In genomic region chr14:22887990-22888378, GRCh38 we compare ENCODE assay signal across 8 cellular contexts. TPM values are rescaled to one million over a fixed set of nuclear protein-coding genes. Genes with fewer than 3 reads are reported as not detected.
DNase-seq lines count a peak whose midpoint lies in the region; ATAC-seq, FAIRE-seq and TF ChIP-seq lines count a peak whose summit lies in the region.

No MANE protein-coding gene starts in this region.

- peak; percentile 43 for ATAC-seq in GM19452 (IDR thresholded peaks at IDR 0.05; ENCODE audit: unreplicated experiment)

- no peak for FAIRE-seq in RCC 7860 (lab: Jason Lieb, UNC)

- no peaks in the 10 kb centered on the region for H3K9me3 ChIP-seq in BLaER1
- no peaks in the 10 kb centered on the region for H3K9me3 ChIP-seq in HUES6 (ENCODE audit: control insufficient read depth, insufficient read depth, low read depth, low read length)
- H3K9me3 ChIP-seq in mesodermal cell (ENCODE audit: control insufficient read depth, low read length): no peaks in the 10 kb centered on the region
- H3K9me3 ChIP-seq in uterus: no peaks in the 10 kb centered on the region

- H3K4me1 ChIP-seq in BLaER1 (peaks cover 76% of the 10 kb centered on the region), HUES6 (ENCODE audit: control insufficient read depth, insufficient read depth, low read length) (peaks cover 21% of the 10 kb centered on the region), mesodermal cell (ENCODE audit: control insufficient read depth, insufficient read depth, low read length, poor library complexity, severe bottlenecking) (peaks cover 2% of the 10 kb centered on the region), uterus (no peaks in the 10 kb centered on the region)

- H3K4me2 ChIP-seq in BLaER1: peak overlapping the region; percentile 85

- H3K36me3 ChIP-seq in BLaER1: no peaks in the 10 kb centered on the region
- H3K36me3 ChIP-seq in HUES6 (ENCODE audit: control insufficient read depth, insufficient read depth, low read length): no peaks in the 10 kb centered on the region
- no peaks in the 10 kb centered on the region for H3K36me3 ChIP-seq in mesodermal cell (ENCODE audit: control insufficient read depth, insufficient read depth, low read length)
- H3K36me3 ChIP-seq in uterus: no peaks in the 10 kb centered on the region

- no peaks in the 10 kb centered on the region for H3K36me3 Mint-ChIP-seq in activated T-helper 2 cell treated with anti-CD3 and anti-CD28 coated beads, Interferon-gamma antibody, Interleukin-2, Interleukin-4, amounts not matched to agents 10 μg/mL and 5 μg/mL and 100 μg/mL, durations not matched to agents 14 hours and 24 hours and 36 hours (ENCODE audit: low read depth)

- no peak for TF ChIP-seq CTCF in uterus (IDR thresholded peaks at IDR 0.05)

- no peaks in the 10 kb centered on the region for H3K9me3 Mint-ChIP-seq in activated T-helper 2 cell treated with anti-CD3 and anti-CD28 coated beads, Interferon-gamma antibody, Interleukin-2, Interleukin-4, amounts not matched to agents 10 μg/mL and 5 μg/mL and 100 μg/mL, durations not matched to agents 14 hours and 24 hours and 36 hours

- peaks cover 7% of the 10 kb centered on the region for H3K27me3 Mint-ChIP-seq in activated T-helper 2 cell treated with anti-CD3 and anti-CD28 coated beads, Interferon-gamma antibody, Interleukin-2, Interleukin-4, amounts not matched to agents 10 μg/mL and 5 μg/mL and 100 μg/mL, durations not matched to agents 14 hours and 24 hours and 36 hours (ENCODE audit: low read depth)

- WGBS in mesodermal cell (ENCODE audit: insufficient coverage in 2 of 2), 2 experiments: 89 to 91% methylated on average over 5 of the region's 5 CpGs

- H3K4me3 Mint-ChIP-seq in activated T-helper 2 cell treated with anti-CD3 and anti-CD28 coated beads, Interferon-gamma antibody, Interleukin-2, Interleukin-4, amounts not matched to agents 10 μg/mL and 5 μg/mL and 100 μg/mL, durations not matched to agents 14 hours and 24 hours and 36 hours (ENCODE audit: low read depth): peak overlapping the region; percentile 80

- peaks cover 26% of the 10 kb centered on the region for H3K4me1 Mint-ChIP-seq in activated T-helper 2 cell treated with anti-CD3 and anti-CD28 coated beads, Interferon-gamma antibody, Interleukin-2, Interleukin-4, amounts not matched to agents 10 μg/mL and 5 μg/mL and 100 μg/mL, durations not matched to agents 14 hours and 24 hours and 36 hours (ENCODE audit: low read depth)

- H3K27ac ChIP-seq in BLaER1: peak overlapping the region; percentile 76
- H3K27ac ChIP-seq in HUES6 (ENCODE audit: low read depth, low read length): no peak overlapping the region
- no peak overlapping the region for H3K27ac ChIP-seq in mesodermal cell (ENCODE audit: low read depth, low read length, severe bottlenecking)
- H3K27ac ChIP-seq in uterus: peak overlapping the region; percentile 44 to 82

- H3K9ac ChIP-seq in BLaER1 (peak overlapping the region; percentile 56; the same call in 1 of the 2 replicates), HUES6 (ENCODE audit: low read length) (no peak overlapping the region)

- no peak for TF ChIP-seq POLR2A in uterus (IDR thresholded peaks at IDR 0.05)

- no peaks in the 10 kb centered on the region for H4K20me1 ChIP-seq in BLaER1

- no peak for DNase-seq in activated T-helper 2 cell treated with anti-CD3 and anti-CD28 coated beads, Interferon-gamma antibody, Interleukin-2, Interleukin-4, amounts not matched to agents 10 μg/mL and 5 μg/mL and 100 μg/mL, durations not matched to agents 14 hours and 24 hours and 36 hours (ENCODE audit: low spot score)
- no peak for DNase-seq in uterus
- no peak for DNase-seq in RCC 7860 (ENCODE audit: low spot score)
- DNase-seq in DMS153 (lab: John Stamatoyannopoulos, UW): no peak

- no peak overlapping the region for H3K27ac Mint-ChIP-seq in activated T-helper 2 cell treated with anti-CD3 and anti-CD28 coated beads, Interferon-gamma antibody, Interleukin-2, Interleukin-4, amounts not matched to agents 10 μg/mL and 5 μg/mL and 100 μg/mL, durations not matched to agents 14 hours and 24 hours and 36 hours

- H3K27me3 ChIP-seq in BLaER1 (no peaks in the 10 kb centered on the region), HUES6 (ENCODE audit: control insufficient read depth, insufficient read depth, low read length) (peaks cover 25% of the 10 kb centered on the region), uterus (no peaks in the 10 kb centered on the region)

- intact Hi-C loops in activated T-helper 2 cell treated with anti-CD3 and anti-CD28 coated beads, Interferon-gamma antibody, Interleukin-2, Interleukin-4, amounts not matched to agents 10 μg/mL and 5 μg/mL and 100 μg/mL, durations not matched to agents 14 hours and 24 hours and 36 hours (cut with micrococcal nuclease): loop anchor here (1.0 kb wide), 1 partner anchor 17 kb away; the partner anchor contains the start of gene LRP10
- intact Hi-C loops in uterus (cut with DNase I; ENCODE audit: low total_unique reads): no loop called here

- H3K4me3 ChIP-seq in BLaER1 (peak overlapping the region; percentile 63), HUES6 (ENCODE audit: low read depth, low read length) (peak overlapping the region; percentile 71; the same call in 1 of the 2 replicates), mesodermal cell (ENCODE audit: extremely low read depth, insufficient read depth, low read length, poor library complexity, severe bottlenecking) (peak overlapping the region; percentile 57), uterus (no peak overlapping the region)

RNA-seq across cellular contexts. Expression of gene REM2, which starts 5.0 kb away (rescaled TPM):
- 0.28 and 0.30 TPM in 2 replicates for total RNA-seq in activated T-helper 2 cell treated with anti-CD3 and anti-CD28 coated beads, Interferon-gamma antibody, Interleukin-2, Interleukin-4, amounts not matched to agents 10 μg/mL and 5 μg/mL and 100 μg/mL, durations not matched to agents 14 hours and 24 hours and 36 hours
- polyA plus RNA-seq in mesodermal cell (2013, experiment 1 of 2): 1.9 TPM
- polyA plus RNA-seq in mesodermal cell (2013, experiment 2 of 2): 1.5 TPM
- total RNA-seq in uterus: 1 to 10 TPM in 1 of 4 donors, under 1 TPM in 1, not detected in 2; 0.83 to 1.6 TPM

RNA-seq across cellular contexts. Expression of gene LRP10, which starts 16.4 kb away (rescaled TPM):
- 38.9 and 40.5 TPM in 2 replicates for total RNA-seq in activated T-helper 2 cell treated with anti-CD3 and anti-CD28 coated beads, Interferon-gamma antibody, Interleukin-2, Interleukin-4, amounts not matched to agents 10 μg/mL and 5 μg/mL and 100 μg/mL, durations not matched to agents 14 hours and 24 hours and 36 hours
- polyA plus RNA-seq in mesodermal cell (2013, experiment 1 of 2): 64.8 TPM
- polyA plus RNA-seq in mesodermal cell (2013, experiment 2 of 2): 49.4 TPM
- 100 to 1,000 TPM in 1 of 4 donors, 10 to 100 TPM in 3; 27.4 to 140 (median 37.5) TPM for total RNA-seq in uterus

RNA-seq across cellular contexts. Expression of gene RBM23, which starts 31.0 kb away (rescaled TPM):
- total RNA-seq in activated T-helper 2 cell treated with anti-CD3 and anti-CD28 coated beads, Interferon-gamma antibody, Interleukin-2, Interleukin-4, amounts not matched to agents 10 μg/mL and 5 μg/mL and 100 μg/mL, durations not matched to agents 14 hours and 24 hours and 36 hours: 77.3 and 81.1 TPM in 2 replicates
- polyA plus RNA-seq in mesodermal cell (2013, experiment 1 of 2): 49.5 TPM
- 51.3 TPM for polyA plus RNA-seq in mesodermal cell (2013, experiment 2 of 2)
- total RNA-seq in uterus: 1,000 to 10,000 TPM in 2 of 4 donors, 100 to 1,000 TPM in 1, 10 to 100 TPM in 1; 49.7 to 2,239 (median 990) TPM

RNA-seq across cellular contexts. Expression of gene PRMT5, which starts 41.2 kb away (rescaled TPM):
- 147 and 152 TPM in 2 replicates for total RNA-seq in activated T-helper 2 cell treated with anti-CD3 and anti-CD28 coated beads, Interferon-gamma antibody, Interleukin-2, Interleukin-4, amounts not matched to agents 10 μg/mL and 5 μg/mL and 100 μg/mL, durations not matched to agents 14 hours and 24 hours and 36 hours
- polyA plus RNA-seq in mesodermal cell (2013, experiment 1 of 2): 85.0 TPM
- 88.3 TPM for polyA plus RNA-seq in mesodermal cell (2013, experiment 2 of 2)
- total RNA-seq in uterus: 100 to 1,000 TPM in 1 of 4 donors, 10 to 100 TPM in 3; 57.9 to 126 (median 75.6) TPM

RNA-seq across cellular contexts. Expression of gene MMP14, which starts 51.6 kb away (rescaled TPM):
- total RNA-seq in activated T-helper 2 cell treated with anti-CD3 and anti-CD28 coated beads, Interferon-gamma antibody, Interleukin-2, Interleukin-4, amounts not matched to agents 10 μg/mL and 5 μg/mL and 100 μg/mL, durations not matched to agents 14 hours and 24 hours and 36 hours: 2.6 and 2.7 TPM in 2 replicates
- 340 TPM for polyA plus RNA-seq in mesodermal cell (2013, experiment 1 of 2)
- polyA plus RNA-seq in mesodermal cell (2013, experiment 2 of 2): 281 TPM
- total RNA-seq in uterus: 100 to 1,000 TPM in 3 of 4 donors, 10 to 100 TPM in 1; 66.6 to 233 (median 172) TPM

Comparison
In these comparisons a context has a peak if more than half of its experiments do, and no peak if none do; other contexts are left out.
1. H3K27ac ChIP-seq: peak in BLaER1 (single experiment) and uterus (2 of 2); none in HUES6 (single experiment) and mesodermal cell (single experiment).
2. H3K4me3 ChIP-seq: peak in BLaER1 (single experiment), HUES6 (single experiment) and mesodermal cell (single experiment); none in uterus (0 of 2).